Comparison of ENCODE assay signal across 18 cellular contexts in genomic region chr2:223908304-223909047, GRCh38. TPM values are rescaled to one million over a fixed set of nuclear protein-coding genes. Genes with fewer than 3 reads are reported as not detected.
DNase-seq lines count a peak whose midpoint lies in the region; ATAC-seq, FAIRE-seq and TF ChIP-seq lines count a peak whose summit lies in the region.
"Had no signal": no experiment of that assay in that cellular context is flagged by ENCODE, and none has a peak within 500 bp of the region (broad histone marks: within the 10 kb centered on the region; RNA-seq: fewer than 3 reads in every experiment).

No MANE protein-coding gene starts in this region.

- CTCF ChIA-PET in activated CD8-positive, alpha-beta T cell treated with anti-CD3 and anti-CD28 coated beads, Interleukin-2, amount 10 ng/mL, durations not matched to agents 7 days and 5 days (lab: Charles Lee) = interaction anchor here (1.6 kb wide), 1 partner anchor 11 kb away, joined by 4 read pairs; no protein-coding TSS in a partner anchor
- CTCF ChIA-PET in activated CD8-positive, alpha-beta T cell treated with anti-CD3 and anti-CD28 coated beads for 36 hours (lab: Charles Lee) = interaction anchor here (1.0 to 1.2 kb wide), 2 partner anchors 11 to 21 kb away, joined by 3 read pairs; no protein-coding TSS in a partner anchor

- H3K27ac ChIP-seq in small intestine (ENCODE audit: low read depth in 1 of 2, low read length in 1 of 2) = no peak overlapping the region
- H3K27ac ChIP-seq: PC-9, tibial nerve had no signal

- FAIRE-seq in small intestine (lab: Jason Lieb, UNC) = no peak

- H3K36me3 Mint-ChIP-seq in activated CD8-positive, alpha-beta T cell treated with anti-CD3 and anti-CD28 coated beads, Interleukin-2, amount 10 ng/mL, durations not matched to agents 7 days and 5 days (ENCODE audit: low read depth) = peaks cover 16% of the 10 kb centered on the region
- H3K36me3 Mint-ChIP-seq in activated CD8-positive, alpha-beta T cell treated with anti-CD3 and anti-CD28 coated beads for 36 hours (ENCODE audit: low read depth) = peaks cover 8% of the 10 kb centered on the region

- H3K27me3 Mint-ChIP-seq in activated CD8-positive, alpha-beta T cell treated with anti-CD3 and anti-CD28 coated beads, Interleukin-2, amount 10 ng/mL, durations not matched to agents 7 days and 5 days (ENCODE audit: low read depth) = no peaks in the 10 kb centered on the region
- no peaks in the 10 kb centered on the region for H3K27me3 Mint-ChIP-seq in activated CD8-positive, alpha-beta T cell treated with anti-CD3 and anti-CD28 coated beads for 36 hours

- H3K4me3 Mint-ChIP-seq in activated CD8-positive, alpha-beta T cell treated with anti-CD3 and anti-CD28 coated beads, Interleukin-2, amount 10 ng/mL, durations not matched to agents 7 days and 5 days = no peak overlapping the region
- no peak overlapping the region for H3K4me3 Mint-ChIP-seq in activated CD8-positive, alpha-beta T cell treated with anti-CD3 and anti-CD28 coated beads for 36 hours

- no peak for DNase-seq in activated CD8-positive, alpha-beta T cell treated with anti-CD3 and anti-CD28 coated beads, Interleukin-2, amount 10 ng/mL, durations not matched to agents 7 days and 5 days
- DNase-seq in activated CD8-positive, alpha-beta T cell treated with anti-CD3 and anti-CD28 coated beads for 36 hours = no peak
- peak; percentile 53 for DNase-seq in HuH-7 (ENCODE audit: low spot score)
- DNase-seq in left colon = no peak
- peak; percentile 21 for DNase-seq in small intestine
- DNase-seq in HUDEP-2 (lab: John Stamatoyannopoulos, UW; ENCODE audit: unreplicated experiment in 76 of 76) = no peak
- DNase-seq: activated CD4-positive, alpha-beta T cell treated with anti-CD3 and anti-CD28 coated beads for 48 hours; left cardiac atrium; NCI-H1105 treated with DMSO at 0.1 percent for 48 hours; NCI-H2171 treated with DMSO at 0.1 percent for 48 hours; NCI-H774; PC-9; T-helper 9 cell had no signal

- no peak for ATAC-seq in activated CD8-positive, alpha-beta T cell treated with anti-CD3 and anti-CD28 coated beads, Interleukin-2, amount 10 ng/mL, durations not matched to agents 7 days and 5 days
- ATAC-seq in activated CD8-positive, alpha-beta T cell treated with anti-CD3 and anti-CD28 coated beads for 36 hours = no peak
- ATAC-seq in left colon (peak; percentile 74), GM18867 (IDR thresholded peaks at IDR 0.05; ENCODE audit: unreplicated experiment) (no peak), HG03045 (IDR thresholded peaks at IDR 0.05; ENCODE audit: unreplicated experiment) (no peak)
- ATAC-seq: HCT116 had no signal

- no peak for TF ChIP-seq CTCF in activated CD8-positive, alpha-beta T cell treated with anti-CD3 and anti-CD28 coated beads for 36 hours (IDR thresholded peaks at IDR 0.05)

- POLR2A ChIA-PET in activated CD8-positive, alpha-beta T cell treated with anti-CD3 and anti-CD28 coated beads, Interleukin-2, amount 10 ng/mL, durations not matched to agents 7 days and 5 days (lab: Charles Lee) = no interaction called here
- POLR2A ChIA-PET in activated CD8-positive, alpha-beta T cell treated with anti-CD3 and anti-CD28 coated beads for 36 hours (lab: Charles Lee) = interaction anchor here (0.7 kb wide), 2 partner anchors 45 to 337 kb away, joined by 3 read pairs; no protein-coding TSS in a partner anchor

- intact Hi-C loops in activated CD8-positive, alpha-beta T cell treated with anti-CD3 and anti-CD28 coated beads for 36 hours (cut with micrococcal nuclease) = no loop called here
- intact Hi-C loops in left colon (cut with DNase I, micrococcal nuclease) = no loop called here

- H3K27ac Mint-ChIP-seq in activated CD8-positive, alpha-beta T cell treated with anti-CD3 and anti-CD28 coated beads, Interleukin-2, amount 10 ng/mL, durations not matched to agents 7 days and 5 days = peak overlapping the region; percentile 26
- H3K27ac Mint-ChIP-seq in activated CD8-positive, alpha-beta T cell treated with anti-CD3 and anti-CD28 coated beads for 36 hours = no peak overlapping the region

- WGBS in small intestine, 3 donors = 32 to 59% (median 55%) methylated on average over 8 of the region's 8 CpGs

- no peaks in the 10 kb centered on the region for H3K9me3 ChIP-seq in small intestine (ENCODE audit: control insufficient read depth, low read depth)
- H3K9me3 ChIP-seq: tibial nerve had no signal

- no peaks in the 10 kb centered on the region for H3K27me3 ChIP-seq in small intestine (ENCODE audit: control insufficient read depth in 2 of 2, insufficient read depth in 2 of 2, low read length in 2 of 2)
- H3K27me3 ChIP-seq: tibial nerve had no signal

- no peak overlapping the region for H3K4me3 ChIP-seq in small intestine (ENCODE audit: low read depth in 1 of 2, low read length in 2 of 2)
- H3K4me3 ChIP-seq: PC-9, smooth muscle cell, tibial nerve had no signal

- no peaks in the 10 kb centered on the region for H3K9me3 Mint-ChIP-seq in activated CD8-positive, alpha-beta T cell treated with anti-CD3 and anti-CD28 coated beads, Interleukin-2, amount 10 ng/mL, durations not matched to agents 7 days and 5 days (ENCODE audit: insufficient read depth)
- no peaks in the 10 kb centered on the region for H3K9me3 Mint-ChIP-seq in activated CD8-positive, alpha-beta T cell treated with anti-CD3 and anti-CD28 coated beads for 36 hours

- H3K4me1 Mint-ChIP-seq in activated CD8-positive, alpha-beta T cell treated with anti-CD3 and anti-CD28 coated beads, Interleukin-2, amount 10 ng/mL, durations not matched to agents 7 days and 5 days (ENCODE audit: low read depth) = peaks cover 2% of the 10 kb centered on the region
- H3K4me1 Mint-ChIP-seq in activated CD8-positive, alpha-beta T cell treated with anti-CD3 and anti-CD28 coated beads for 36 hours (ENCODE audit: low read depth) = no peaks in the 10 kb centered on the region

- H3K36me3 ChIP-seq in small intestine (ENCODE audit: control insufficient read depth in 2 of 2, insufficient read depth in 2 of 2, low read length in 2 of 2) = peaks cover 2 to 3% of the 10 kb centered on the region in 2 donors

- no peaks in the 10 kb centered on the region for H3K4me1 ChIP-seq in small intestine (ENCODE audit: control insufficient read depth in 2 of 2, insufficient read depth in 1 of 2, low read depth in 1 of 2, low read length in 1 of 2)

RNA-seq across cellular contexts. Expression of gene WDFY1, which starts 36.7 kb away (rescaled TPM):
- total RNA-seq in activated CD8-positive, alpha-beta T cell treated with anti-CD3 and anti-CD28 coated beads, Interleukin-2, amount 10 ng/mL, durations not matched to agents 7 days and 5 days = 10 to 100 TPM; 41.5 to 47.1 TPM
- 10 to 100 TPM; 20.8 to 23.1 TPM for total RNA-seq in activated CD8-positive, alpha-beta T cell treated with anti-CD3 and anti-CD28 coated beads for 36 hours
- 10 to 100 TPM; 67.7 to 73.4 TPM for total RNA-seq in left colon
- 10 to 100 TPM in 2 of 3 donors, 1 to 10 TPM in 1; 9.5 to 18.3 (median 13.2) TPM for polyA plus RNA-seq in small intestine

RNA-seq across cellular contexts. Expression of gene MRPL44, which starts 48.8 kb away (rescaled TPM):
- 10 to 100 TPM; 29.0 to 30.5 TPM for total RNA-seq in activated CD8-positive, alpha-beta T cell treated with anti-CD3 and anti-CD28 coated beads, Interleukin-2, amount 10 ng/mL, durations not matched to agents 7 days and 5 days
- 10 to 100 TPM; 37.8 to 40.4 TPM for total RNA-seq in activated CD8-positive, alpha-beta T cell treated with anti-CD3 and anti-CD28 coated beads for 36 hours
- 10 to 100 TPM; 28.6 to 35.5 TPM for total RNA-seq in left colon
- polyA plus RNA-seq in small intestine = 10 to 100 TPM; 28.1 to 33.9 (median 31.8) TPM

Comparison
In these comparisons a context has a peak if more than half of its experiments do, and no peak if none do; other contexts are left out.
1. DNase-seq: peak in HuH-7 (single experiment) and small intestine (single experiment); none in activated CD8-positive, alpha-beta T cell treated with anti-CD3 and anti-CD28 coated beads, Interleukin-2, amount 10 ng/mL, durations not matched to agents 7 days and 5 days (single experiment), activated CD8-positive, alpha-beta T cell treated with anti-CD3 and anti-CD28 coated beads for 36 hours (single experiment), left colon (0 of 2) and HUDEP-2 (0 of 76).